ENCODE assay signal across 1 cellular context in the genomic region with DNA sequence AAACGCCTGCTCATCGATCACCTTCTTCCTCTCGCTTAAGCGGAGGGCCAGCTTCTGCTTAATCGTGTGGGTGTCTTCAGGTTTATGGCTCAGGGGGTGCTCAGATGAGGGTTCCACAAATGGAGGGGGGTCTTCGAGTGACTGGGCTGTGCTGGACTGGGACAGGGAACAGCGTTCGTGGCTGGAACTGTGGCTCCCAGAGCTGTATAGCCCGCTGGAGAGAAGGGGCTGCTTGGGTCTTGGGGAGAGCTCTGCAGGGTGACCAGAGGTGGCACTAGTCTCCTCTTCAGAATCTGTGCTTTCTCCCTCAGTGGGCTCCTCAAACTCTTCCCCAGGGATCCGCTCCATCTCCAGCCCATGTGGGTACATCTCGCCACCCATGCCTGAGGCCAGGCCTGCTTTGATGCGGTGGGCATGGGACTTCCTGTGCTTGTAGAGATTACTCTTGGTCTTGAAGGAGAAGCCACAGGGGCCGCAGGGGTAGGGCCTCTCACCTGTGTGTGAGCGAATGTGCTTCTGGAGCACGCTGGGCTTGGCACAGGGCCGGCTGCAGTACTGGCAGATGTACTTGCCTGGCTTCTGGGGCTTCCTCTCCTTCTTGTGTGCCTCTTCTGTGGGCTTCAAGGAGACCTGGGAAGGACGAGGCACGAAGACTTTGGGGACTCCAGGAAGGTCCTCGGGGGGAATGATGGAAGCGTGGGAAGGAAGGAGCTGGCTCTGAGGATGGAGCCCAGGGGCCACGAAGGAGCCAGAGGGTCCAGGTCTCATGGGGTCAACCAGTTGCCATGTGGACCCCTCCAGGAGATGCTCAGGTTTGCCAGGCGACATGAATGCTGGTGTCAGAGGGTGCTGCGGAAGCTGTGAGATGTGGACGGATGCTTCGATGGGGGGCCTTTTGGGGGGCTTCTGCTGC.
TF ChIP-seq lines count a peak whose summit lies in the region.

No MANE protein-coding gene starts in this region.

TF ChIP-seq in HepG2, 621 proteins besides CTCF, POLR2A, EP300 and RAD21 (continued from another document):
- TF ChIP-seq, protein P1, sequence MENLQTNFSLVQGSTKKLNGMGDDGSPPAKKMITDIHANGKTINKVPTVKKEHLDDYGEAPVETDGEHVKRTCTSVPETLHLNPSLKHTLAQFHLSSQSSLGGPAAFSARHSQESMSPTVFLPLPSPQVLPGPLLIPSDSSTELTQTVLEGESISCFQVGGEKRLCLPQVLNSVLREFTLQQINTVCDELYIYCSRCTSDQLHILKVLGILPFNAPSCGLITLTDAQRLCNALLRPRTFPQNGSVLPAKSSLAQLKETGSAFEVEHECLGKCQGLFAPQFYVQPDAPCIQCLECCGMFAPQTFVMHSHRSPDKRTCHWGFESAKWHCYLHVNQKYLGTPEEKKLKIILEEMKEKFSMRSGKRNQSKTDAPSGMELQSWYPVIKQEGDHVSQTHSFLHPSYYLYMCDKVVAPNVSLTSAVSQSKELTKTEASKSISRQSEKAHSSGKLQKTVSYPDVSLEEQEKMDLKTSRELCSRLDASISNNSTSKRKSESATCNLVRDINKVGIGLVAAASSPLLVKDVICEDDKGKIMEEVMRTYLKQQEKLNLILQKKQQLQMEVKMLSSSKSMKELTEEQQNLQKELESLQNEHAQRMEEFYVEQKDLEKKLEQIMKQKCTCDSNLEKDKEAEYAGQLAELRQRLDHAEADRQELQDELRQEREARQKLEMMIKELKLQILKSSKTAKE (CRISPR knock-in tag; IDR thresholded peaks at IDR 0.05; ENCODE audit: borderline replicate concordance): no peak
- TF ChIP-seq ZNF430 (CRISPR knock-in tag; IDR thresholded peaks at IDR 0.05): no peak
- no peak for TF ChIP-seq FOXJ3 (CRISPR knock-in tag; IDR thresholded peaks at IDR 0.05; ENCODE audit: borderline replicate concordance)
- no peak for TF ChIP-seq RELA (CRISPR knock-in tag; IDR thresholded peaks at IDR 0.05)
- no peak for TF ChIP-seq EEA1 (CRISPR knock-in tag; IDR thresholded peaks at IDR 0.05; ENCODE audit: borderline replicate concordance)
